Comparison of ENCODE assay signal across 1 cellular context in genomic region chr14:104877066-104877805, GRCh38.
TF ChIP-seq lines count a peak whose summit lies in the region.

No MANE protein-coding gene starts in this region.

TF ChIP-seq in HCT116, 20 proteins besides CTCF, POLR2A, EP300 and RAD21 (continued from another document):
- no peak for TF ChIP-seq TCF7L2 (IDR thresholded peaks at IDR 0.05; ENCODE audit: borderline replicate concordance, extremely low read depth, insufficient read depth, insufficient read length)
- TF ChIP-seq REST (IDR thresholded peaks at IDR 0.05; ENCODE audit: low read depth) = no peak
- no peak for TF ChIP-seq POLR2AphosphoS5 (IDR thresholded peaks at IDR 0.05; ENCODE audit: low read depth, low read length)
- TF ChIP-seq ZBTB33 (IDR thresholded peaks at IDR 0.05; ENCODE audit: extremely low read depth, insufficient replicate concordance, low read length) = no peak
- no peak for TF ChIP-seq SIN3A (IDR thresholded peaks at IDR 0.05; ENCODE audit: low read depth)
- no peak for TF ChIP-seq FOSL1 (IDR thresholded peaks at IDR 0.05; ENCODE audit: low read depth)
- no peak for TF ChIP-seq CBX3 (IDR thresholded peaks at IDR 0.05; ENCODE audit: low read depth)
- no peak for TF ChIP-seq JUND (IDR thresholded peaks at IDR 0.05)
- no peak for TF ChIP-seq ZNF274 (IDR thresholded peaks at IDR 0.05; ENCODE audit: low read depth, low read length)
- TF ChIP-seq ATF3 (IDR thresholded peaks at IDR 0.05) = no peak
- TF ChIP-seq EZH2phosphoT487 (IDR thresholded peaks at IDR 0.05; ENCODE audit: borderline replicate concordance) = no peak
